In genomic region chr3:17195192-17195611, GRCh38 we compare ENCODE assay signal across 9 cellular contexts.
DNase-seq lines count a peak whose midpoint lies in the region; ATAC-seq and TF ChIP-seq lines count a peak whose summit lies in the region.
"Had no signal": no experiment of that assay in that cellular context is flagged by ENCODE, and none has a peak within 500 bp of the region (broad histone marks: within the 10 kb centered on the region; RNA-seq: fewer than 3 reads in every experiment).

No MANE protein-coding gene starts in this region.

- H3K27ac Mint-ChIP-seq in T-cell (no peak overlapping the region), HFFc6 (no peak overlapping the region)

- ATAC-seq in HG03097 (IDR thresholded peaks at IDR 0.05; ENCODE audit: low FRiP score, unreplicated experiment) (peak; percentile 87), T-cell (replicated peaks in 1 of 4) (no peak)

- POLR2A ChIA-PET in T-cell (lab: Charles Lee) = no interaction called here

- TF ChIP-seq CTCF in HFFc6 (IDR thresholded peaks at IDR 0.05) = no peak

- H3K4me1 Mint-ChIP-seq in T-cell (peaks cover 3 to 13% (median 8%) of the 10 kb centered on the region in 3 donors), HFFc6 (ENCODE audit: low read depth) (peaks cover 6% of the 10 kb centered on the region)

- CTCF ChIA-PET in T-cell (lab: Charles Lee) = no interaction called here

- H3K27me3 Mint-ChIP-seq in T-cell = no peaks in the 10 kb centered on the region
- no peaks in the 10 kb centered on the region for H3K27me3 Mint-ChIP-seq in HFFc6 (ENCODE audit: insufficient read depth)

- in situ Hi-C loops in G401 (cut with HindIII; ENCODE audit: low sequenced_read_pairs) = no loop called here
- in situ Hi-C loops in KBM-7 (cut with MboI; ENCODE audit: low pct_unique_long_range_greater_than_20kb, low sequenced_read_pairs) = no loop called here

- H3K9me3 Mint-ChIP-seq in T-cell (no peaks in the 10 kb centered on the region), HFFc6 (no peaks in the 10 kb centered on the region)

- DNase-seq in G401 (ENCODE audit: low spot score) (peak; percentile 76), GM19238 (ENCODE audit: insufficient read length, low spot score) (peak; percentile 28), OCI-M1 (lab: John Stamatoyannopoulos, UW) (peak; percentile 43), hypothalamus (lab: John Stamatoyannopoulos, UW) (peak in 29 of 51 donors; percentile 3 to 81 (median 45)), T-cell (no peak), KBM-7 (no peak), HFFc6 (no peak)
- DNase-seq: heart left ventricle had no signal

- H3K4me3 Mint-ChIP-seq in T-cell (no peak overlapping the region), HFFc6 (no peak overlapping the region)

- H3K36me3 Mint-ChIP-seq in T-cell = peaks cover 23% of the 10 kb centered on the region
- H3K36me3 Mint-ChIP-seq in HFFc6 (ENCODE audit: low read depth) = no peaks in the 10 kb centered on the region

Comparison
In these comparisons a context has a peak if more than half of its experiments do, and no peak if none do; other contexts are left out.
1. DNase-seq: peak in G401 (single experiment), GM19238 (single experiment), OCI-M1 (single experiment) and hypothalamus (29 of 51); none in T-cell (0 of 34), KBM-7 (single experiment) and HFFc6 (single experiment).